ENCODE assay signal across 14 cellular contexts in the genomic region with DNA sequence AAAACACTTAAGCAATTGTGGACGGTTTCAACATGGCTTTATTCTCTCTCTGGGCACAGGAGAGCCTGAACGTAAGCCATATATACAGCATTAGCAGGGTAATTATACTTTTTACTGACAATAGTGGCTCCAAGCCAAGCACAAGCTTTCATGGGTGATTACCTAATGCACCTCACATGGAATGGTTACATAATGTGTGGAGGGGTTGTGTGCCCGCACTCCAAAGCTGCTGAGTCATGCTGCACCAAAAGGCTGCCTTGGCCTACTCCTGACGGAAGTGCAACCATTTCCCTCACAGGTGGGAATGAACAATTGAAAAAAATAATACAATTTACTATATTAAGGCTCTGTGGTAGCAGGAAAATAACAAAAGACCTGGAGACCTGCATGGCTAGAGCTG.
DNase-seq lines count a peak whose midpoint lies in the region; ATAC-seq and TF ChIP-seq lines count a peak whose summit lies in the region.
"Had no signal": no experiment of that assay in that cellular context is flagged by ENCODE, and none has a peak within 500 bp of the region (broad histone marks: within the 10 kb centered on the region; RNA-seq: fewer than 3 reads in every experiment).

No MANE protein-coding gene starts in this region.

- H3K4me1 Mint-ChIP-seq in progenitor cell of endocrine pancreas (ENCODE audit: low read depth), result no peaks in the 10 kb centered on the region
- H3K4me1 Mint-ChIP-seq: activated naive CD4-positive, alpha-beta T cell treated with anti-CD3 and anti-CD28 coated beads, Interleukin-2, amount 50 U/mL, for 24 hours; naive thymus-derived CD4-positive, alpha-beta T cell; stimulated activated effector memory CD8-positive, alpha-beta T cell treated with anti-CD3 and anti-CD28 coated beads, Interleukin-12 subunit alpha, Interleukin-12 subunit beta, amount 100 ng/mL, for 72 hours had no signal

- no peak overlapping the region for H3K4me3 Mint-ChIP-seq in progenitor cell of endocrine pancreas (ENCODE audit: low read depth)
- H3K4me3 Mint-ChIP-seq: activated naive CD4-positive, alpha-beta T cell treated with anti-CD3 and anti-CD28 coated beads, Interleukin-2, amount 50 U/mL, for 24 hours; naive thymus-derived CD4-positive, alpha-beta T cell; stimulated activated effector memory CD8-positive, alpha-beta T cell treated with anti-CD3 and anti-CD28 coated beads, Interleukin-12 subunit alpha, Interleukin-12 subunit beta, amount 100 ng/mL, for 72 hours had no signal

- H3K9me3 Mint-ChIP-seq in progenitor cell of endocrine pancreas (ENCODE audit: low read depth), result peaks cover 5% of the 10 kb centered on the region
- H3K9me3 Mint-ChIP-seq: activated naive CD4-positive, alpha-beta T cell treated with anti-CD3 and anti-CD28 coated beads, Interleukin-2, amount 50 U/mL, for 24 hours had no signal

- no peaks in the 10 kb centered on the region for H3K27me3 Mint-ChIP-seq in progenitor cell of endocrine pancreas
- H3K27me3 Mint-ChIP-seq: activated naive CD4-positive, alpha-beta T cell treated with anti-CD3 and anti-CD28 coated beads, Interleukin-2, amount 50 U/mL, for 24 hours; naive thymus-derived CD4-positive, alpha-beta T cell had no signal

- no peaks in the 10 kb centered on the region for H3K79me2 ChIP-seq in hepatocyte

- no peaks in the 10 kb centered on the region for H3K36me3 ChIP-seq in hepatocyte (replicated peaks; ENCODE audit: insufficient read depth, low read depth)

- peak overlapping the region; percentile 49 for H3K27ac Mint-ChIP-seq in progenitor cell of endocrine pancreas
- H3K27ac Mint-ChIP-seq: activated naive CD4-positive, alpha-beta T cell treated with anti-CD3 and anti-CD28 coated beads, Interleukin-2, amount 50 U/mL, for 24 hours; naive thymus-derived CD4-positive, alpha-beta T cell; stimulated activated effector memory CD8-positive, alpha-beta T cell treated with anti-CD3 and anti-CD28 coated beads, Interleukin-12 subunit alpha, Interleukin-12 subunit beta, amount 100 ng/mL, for 72 hours had no signal

- 84% methylated on average over 4 of the region's 4 CpGs for WGBS in hepatocyte (ENCODE audit: low lambda C conversion rate, missing lambda C conversion rate)

- H2AFZ ChIP-seq in hepatocyte, result no peak overlapping the region

- H3K9me2 ChIP-seq in hepatocyte (replicated peaks; ENCODE audit: insufficient read depth), result no peaks in the 10 kb centered on the region

- H3K27ac ChIP-seq in hepatocyte, result no peak overlapping the region

- H3K4me3 ChIP-seq in hepatocyte, result no peak overlapping the region

- no peaks in the 10 kb centered on the region for H3K36me3 Mint-ChIP-seq in progenitor cell of endocrine pancreas (ENCODE audit: insufficient read depth)
- H3K36me3 Mint-ChIP-seq: activated naive CD4-positive, alpha-beta T cell treated with anti-CD3 and anti-CD28 coated beads, Interleukin-2, amount 50 U/mL, for 24 hours; naive thymus-derived CD4-positive, alpha-beta T cell; stimulated activated effector memory CD8-positive, alpha-beta T cell treated with anti-CD3 and anti-CD28 coated beads, Interleukin-12 subunit alpha, Interleukin-12 subunit beta, amount 100 ng/mL, for 72 hours had no signal

- no peaks in the 10 kb centered on the region for H3K27me3 ChIP-seq in hepatocyte

- TF ChIP-seq CTCF in progenitor cell of endocrine pancreas (IDR thresholded peaks at IDR 0.05; ENCODE audit: unreplicated experiment) (no peak), hepatocyte (IDR thresholded peaks at IDR 0.05; ENCODE audit: poor library complexity) (no peak)

- ATAC-seq in GM19463 (IDR thresholded peaks at IDR 0.05; ENCODE audit: unreplicated experiment) (no peak), HG02610 (IDR thresholded peaks at IDR 0.05; ENCODE audit: unreplicated experiment) (no peak)
- ATAC-seq: naive thymus-derived CD4-positive, alpha-beta T cell; Right ventricle myocardium inferior; stimulated activated effector memory CD8-positive, alpha-beta T cell treated with anti-CD3 and anti-CD28 coated beads, Interleukin-12 subunit alpha, Interleukin-12 subunit beta, amount 100 ng/mL, for 72 hours had no signal

- no peak overlapping the region for H3K4me2 ChIP-seq in hepatocyte

- H3K4me1 ChIP-seq in hepatocyte (ENCODE audit: insufficient read depth), result no peaks in the 10 kb centered on the region

- DNase-seq in HT1080 (ENCODE audit: low read depth) (peak; percentile 49), NCI-H2171 treated with DMSO at 0.1 percent for 48 hours (lab: John Stamatoyannopoulos, UW) (peak; percentile 50), dermis blood vessel endothelial cell (peak; percentile 52), progenitor cell of endocrine pancreas (ENCODE audit: low spot score, unreplicated experiment) (no peak), hepatocyte (ENCODE audit: low spot score) (no peak)
- DNase-seq: activated CD4-positive, alpha-beta T cell treated with anti-CD3 and anti-CD28 coated beads, Interleukin-2, amount 50 U/mL, for 1 hour; glutamatergic neuron; naive thymus-derived CD4-positive, alpha-beta T cell; stimulated activated CD4-positive, alpha-beta T cell treated with anti-CD3 and anti-CD28 coated beads, Interleukin-15, amount 100 ng/mL, for 24 hours had no signal

- no peaks in the 10 kb centered on the region for H3K9me3 ChIP-seq in hepatocyte (ENCODE audit: low read depth)

- no peaks in the 10 kb centered on the region for H4K20me1 ChIP-seq in hepatocyte (ENCODE audit: insufficient read depth, poor library complexity, severe bottlenecking)

Comparison
In these comparisons a context has a peak if more than half of its experiments do, and no peak if none do; other contexts are left out.
1. DNase-seq: peak in HT1080 (single experiment), NCI-H2171 treated with DMSO at 0.1 percent for 48 hours (single experiment) and dermis blood vessel endothelial cell (single experiment); none in progenitor cell of endocrine pancreas (single experiment) and hepatocyte (single experiment).